ENCODE assay signal across 21 cellular contexts in genomic region chr13:78015782-78016181, GRCh38.
"Had no signal": no experiment of that assay in that cellular context is flagged by ENCODE, and none has a peak within 500 bp of the region (broad histone marks: within the 10 kb centered on the region; RNA-seq: fewer than 3 reads in every experiment).

No MANE protein-coding gene starts in this region.

- H3K9me3 ChIP-seq: vagina had no signal

- H3K36me3 ChIP-seq: brain microvascular endothelial cell, heart left ventricle, right atrium auricular region, tibial nerve, vagina had no signal

- H3K4me1 ChIP-seq: heart left ventricle, right atrium auricular region, vagina had no signal

- H3K27me3 ChIP-seq: brain microvascular endothelial cell, heart left ventricle, right atrium auricular region, tibial nerve, vagina had no signal

- H3K27ac ChIP-seq: brain microvascular endothelial cell, heart left ventricle, right atrium auricular region, skin epidermis, tibial nerve, vagina had no signal

- H3K4me3 ChIP-seq: heart left ventricle, right atrium auricular region, skin epidermis, tibial nerve, vagina had no signal

- ATAC-seq: activated CD4-positive, CD25-positive, alpha-beta regulatory T cell treated with anti-CD3 and anti-CD28 coated beads, Interleukin-2, amount 50 U/mL, for 24 hours; activated T-helper 17 cell treated with anti-CD3 and anti-CD28 coated beads, Interleukin-2, amount 50 U/mL, for 72 hours; effector memory CD8-positive, alpha-beta T cell; heart left ventricle; left cardiac atrium; natural killer cell treated with Interleukin-12 subunit alpha and Interleukin-12 subunit beta and Interleukin-15 and Interleukin-18, amount 100 ng/mL, for 72 hours; stimulated activated naive B cell treated with anti-CD40 and anti-IgM and Interleukin-4, amounts not matched to agents 10 μg/mL and 1 μg/mL and 100 μg/mL, for 72 hours had no signal

- DNase-seq: activated CD4-positive, alpha-beta T cell treated with anti-CD3 and anti-CD28 coated beads, Interleukin-2, amount 50 U/mL, for 1 hour; activated naive CD4-positive, alpha-beta T cell treated with Interleukin-2 at 50 U/mL for 16 hours; anterior cingulate cortex; brain microvascular endothelial cell; dermis blood vessel endothelial cell; effector memory CD8-positive, alpha-beta T cell; heart left ventricle; left cardiac atrium; posterior cingulate gyrus; stimulated activated CD4-positive, alpha-beta T cell treated with anti-CD3 and anti-CD28 coated beads, Interleukin-15, amount 100 ng/mL, for 24 hours; stimulated activated CD4-positive, alpha-beta T cell treated with anti-CD3 and anti-CD28 coated beads, Interleukin-4, amount 100 ng/mL, for 1 hour; stimulated activated naive B cell treated with anti-CD40 and anti-IgM and Interleukin-4, amounts not matched to agents 10 μg/mL and 1 μg/mL and 100 μg/mL, for 72 hours; substantia nigra; T-helper 9 cell had no signal
